Comparison of ENCODE assay signal across 23 cellular contexts in genomic region chr5:109873687-109874086, GRCh38.
DNase-seq lines count a peak whose midpoint lies in the region; ATAC-seq and TF ChIP-seq lines count a peak whose summit lies in the region.
"Had no signal": no experiment of that assay in that cellular context is flagged by ENCODE, and none has a peak within 500 bp of the region (broad histone marks: within the 10 kb centered on the region; RNA-seq: fewer than 3 reads in every experiment).

No MANE protein-coding gene starts in this region.

- TF ChIP-seq CTCF in CD4-positive, alpha-beta T cell (IDR thresholded peaks at IDR 0.05): no peak
- TF ChIP-seq CTCF in CD8-positive, alpha-beta T cell (IDR thresholded peaks at IDR 0.05): no peak
- no peak for TF ChIP-seq CTCF in left lung (IDR thresholded peaks at IDR 0.05)

- POLR2A ChIA-PET in CD4-positive, alpha-beta T cell (lab: Charles Lee): interaction anchor here (0.6 kb wide), 2 partner anchors 183 to 184 kb away, joined by 3 read pairs; partner anchors contain the start of gene MAN2A1
- POLR2A ChIA-PET in CD8-positive, alpha-beta T cell (lab: Charles Lee): no interaction called here

- CTCF ChIA-PET in CD4-positive, alpha-beta T cell (lab: Charles Lee): no interaction called here
- CTCF ChIA-PET in CD8-positive, alpha-beta T cell (lab: Charles Lee): no interaction called here

- no peak for DNase-seq in CD4-positive, alpha-beta T cell
- DNase-seq in CD8-positive, alpha-beta T cell: no peak
- DNase-seq in left lung (peak in 1 of 2 donors; percentile 57), DMS114 treated with DMSO at 0.1 percent for 48 hours (lab: John Stamatoyannopoulos, UW; ENCODE audit: unreplicated experiment) (no peak), iPS-NIHi7 (ENCODE audit: extremely low spot score) (no peak)
- DNase-seq: H9; NCI-H1092; NCI-H1417 treated with DMSO at 0.1 percent for 48 hours; NCI-H1694 treated with DMSO at 0.1 percent for 48 hours; NCI-H2081 treated with DMSO at 0.1 percent for 48 hours; NCI-H446 treated with DMSO at 0.1 percent for 48 hours; NCI-H526; NCI-H82; NK-92 treated with Interleukin-12 subunit alpha and Interleukin-12 subunit beta, amount 100 ng/mL, for 24 hours; PC-3; SJCRH30 had no signal

- no peaks in the 10 kb centered on the region for H3K36me3 ChIP-seq in CD8-positive, alpha-beta T cell (ENCODE audit: insufficient read depth, low read length)
- H3K36me3 ChIP-seq in left lung: peaks cover 0 to 4% of the 10 kb centered on the region in 2 donors

- no peak overlapping the region for H3K27ac ChIP-seq in CD4-positive, alpha-beta T cell (ENCODE audit: low read depth, low read length)
- no peak overlapping the region for H3K27ac ChIP-seq in CD8-positive, alpha-beta T cell (ENCODE audit: low read depth, low read length)
- H3K27ac ChIP-seq in left lung: peak overlapping the region; percentile 50 to 74
- H3K27ac ChIP-seq: C4-2B, SJCRH30 had no signal

- H3K4me3 Mint-ChIP-seq in CD4-positive, alpha-beta T cell: no peak overlapping the region
- H3K4me3 Mint-ChIP-seq in CD8-positive, alpha-beta T cell: no peak overlapping the region
- H3K4me3 Mint-ChIP-seq in stimulated activated naive CD8-positive, alpha-beta T cell treated with anti-CD3 and anti-CD28 coated beads, Interleukin-15, Interleukin-2, amounts not matched to agents 100 ng/mL and 50 ng/mL, for 24 hours: no peak overlapping the region
- H3K4me3 Mint-ChIP-seq: B cell, GM23338, H9 had no signal

- H3K36me3 Mint-ChIP-seq in CD4-positive, alpha-beta T cell (ENCODE audit: low read depth): peaks cover 8% of the 10 kb centered on the region
- peaks cover 4% of the 10 kb centered on the region for H3K36me3 Mint-ChIP-seq in CD8-positive, alpha-beta T cell
- peaks cover 18% of the 10 kb centered on the region for H3K36me3 Mint-ChIP-seq in stimulated activated naive CD8-positive, alpha-beta T cell treated with anti-CD3 and anti-CD28 coated beads, Interleukin-15, Interleukin-2, amounts not matched to agents 100 ng/mL and 50 ng/mL, for 24 hours (ENCODE audit: low read depth)

- no peaks in the 10 kb centered on the region for H3K27me3 ChIP-seq in CD4-positive, alpha-beta T cell (ENCODE audit: control insufficient read depth, insufficient read depth, low read length)
- H3K27me3 ChIP-seq in CD8-positive, alpha-beta T cell (ENCODE audit: insufficient read depth, low read length): no peaks in the 10 kb centered on the region
- no peaks in the 10 kb centered on the region for H3K27me3 ChIP-seq in left lung
- H3K27me3 ChIP-seq: SJCRH30 had no signal

- H3K27ac Mint-ChIP-seq in CD4-positive, alpha-beta T cell: peak overlapping the region; percentile 13
- H3K27ac Mint-ChIP-seq in CD8-positive, alpha-beta T cell: peak overlapping the region; percentile 28
- peak overlapping the region; percentile 4 for H3K27ac Mint-ChIP-seq in stimulated activated naive CD8-positive, alpha-beta T cell treated with anti-CD3 and anti-CD28 coated beads, Interleukin-15, Interleukin-2, amounts not matched to agents 100 ng/mL and 50 ng/mL, for 24 hours
- H3K27ac Mint-ChIP-seq: B cell, GM23338, H9 had no signal

- no peaks in the 10 kb centered on the region for H3K9me3 Mint-ChIP-seq in CD4-positive, alpha-beta T cell
- H3K9me3 Mint-ChIP-seq in CD8-positive, alpha-beta T cell: no peaks in the 10 kb centered on the region
- H3K9me3 Mint-ChIP-seq in stimulated activated naive CD8-positive, alpha-beta T cell treated with anti-CD3 and anti-CD28 coated beads, Interleukin-15, Interleukin-2, amounts not matched to agents 100 ng/mL and 50 ng/mL, for 24 hours: no peaks in the 10 kb centered on the region
- H3K9me3 Mint-ChIP-seq: GM23338, H9 had no signal

- peaks cover 37% of the 10 kb centered on the region for H3K4me1 Mint-ChIP-seq in CD4-positive, alpha-beta T cell (ENCODE audit: low read depth)
- H3K4me1 Mint-ChIP-seq in CD8-positive, alpha-beta T cell (ENCODE audit: low read depth): peaks cover 43% of the 10 kb centered on the region
- peaks cover 53% of the 10 kb centered on the region for H3K4me1 Mint-ChIP-seq in stimulated activated naive CD8-positive, alpha-beta T cell treated with anti-CD3 and anti-CD28 coated beads, Interleukin-15, Interleukin-2, amounts not matched to agents 100 ng/mL and 50 ng/mL, for 24 hours (ENCODE audit: low read depth)
- H3K4me1 Mint-ChIP-seq: B cell had no signal

- H3K9me3 ChIP-seq in CD4-positive, alpha-beta T cell (ENCODE audit: control insufficient read depth, low read length): no peaks in the 10 kb centered on the region
- no peaks in the 10 kb centered on the region for H3K9me3 ChIP-seq in CD8-positive, alpha-beta T cell (ENCODE audit: low read length)
- H3K9me3 ChIP-seq in left lung: peaks cover 0 to 2% of the 10 kb centered on the region in 2 donors
- H3K9me3 ChIP-seq: SJCRH30 had no signal

- H3K4me1 ChIP-seq in CD8-positive, alpha-beta T cell (ENCODE audit: insufficient read depth, low read length): peaks cover 31% of the 10 kb centered on the region
- H3K4me1 ChIP-seq in left lung: no peaks in the 10 kb centered on the region

- ATAC-seq in CD4-positive, alpha-beta T cell (ENCODE audit: poor library complexity): no peak
- no peak for ATAC-seq in CD8-positive, alpha-beta T cell
- ATAC-seq in left lung (peak; percentile 94), GM18519 (IDR thresholded peaks at IDR 0.05; ENCODE audit: low FRiP score, unreplicated experiment) (no peak)
- ATAC-seq: GM23338, PC-3, Right ventricle myocardium inferior, SK-N-SH treated with all-trans-retinoic acid at 6 μM for 48 hours had no signal

- intact Hi-C loops in CD4-positive, alpha-beta T cell (cut with DNase I, micrococcal nuclease): no loop called here
- intact Hi-C loops in CD8-positive, alpha-beta T cell (cut with DNase I, micrococcal nuclease): loop anchor here in 1 of 2 experiments (2.0 kb wide), 1 partner anchor 47 kb away; no protein-coding TSS in a partner anchor
- intact Hi-C loops in left lung (cut with DNase I): no loop called here

- H3K4me3 ChIP-seq in CD8-positive, alpha-beta T cell (ENCODE audit: low read depth, low read length): no peak overlapping the region
- H3K4me3 ChIP-seq in left lung: no peak overlapping the region
- H3K4me3 ChIP-seq: GM23338, SJCRH30 had no signal

- no peaks in the 10 kb centered on the region for H3K27me3 Mint-ChIP-seq in CD4-positive, alpha-beta T cell
- H3K27me3 Mint-ChIP-seq in CD8-positive, alpha-beta T cell (ENCODE audit: low read depth): no peaks in the 10 kb centered on the region
- H3K27me3 Mint-ChIP-seq in stimulated activated naive CD8-positive, alpha-beta T cell treated with anti-CD3 and anti-CD28 coated beads, Interleukin-15, Interleukin-2, amounts not matched to agents 100 ng/mL and 50 ng/mL, for 24 hours: no peaks in the 10 kb centered on the region
- H3K27me3 Mint-ChIP-seq: B cell had no signal

Comparison
In these comparisons a context has a peak if more than half of its experiments do, and no peak if none do; other contexts are left out.
1. H3K27ac ChIP-seq: peak in left lung (2 of 2); none in CD4-positive, alpha-beta T cell (single experiment) and CD8-positive, alpha-beta T cell (single experiment).
2. Peak in every context shown above with its lines, with median percentiles within 50 percentile points of each other: H3K27ac Mint-ChIP-seq.